Comparison of ENCODE assay signal across 24 cellular contexts in genomic region chr12:12206776-12207388, GRCh38.
"Had no signal": no experiment of that assay in that cellular context is flagged by ENCODE, and none has a peak within 500 bp of the region (broad histone marks: within the 10 kb centered on the region; RNA-seq: fewer than 3 reads in every experiment).

No MANE protein-coding gene starts in this region.

- H3K9me3 Mint-ChIP-seq: natural killer cell; stimulated activated effector memory CD8-positive, alpha-beta T cell treated with anti-CD3 and anti-CD28 coated beads, Interleukin-12 subunit alpha, Interleukin-12 subunit beta, amount 100 ng/mL, for 72 hours; stimulated activated naive CD8-positive, alpha-beta T cell treated with anti-CD3 and anti-CD28 coated beads, Interleukin-15, Interleukin-2, amounts not matched to agents 100 ng/mL and 50 ng/mL, for 24 hours; type B pancreatic cell had no signal

- H3K36me3 ChIP-seq: neutrophil, right atrium auricular region, uterus had no signal

- H3K27me3 Mint-ChIP-seq: naive B cell, type B pancreatic cell had no signal

- H3K4me3 Mint-ChIP-seq: mesothelial cell of epicardium; naive B cell; natural killer cell; nephron progenitor cell; neural progenitor cell; stimulated activated effector memory CD8-positive, alpha-beta T cell treated with anti-CD3 and anti-CD28 coated beads, Interleukin-12 subunit alpha, Interleukin-12 subunit beta, amount 100 ng/mL, for 72 hours; stimulated activated naive CD8-positive, alpha-beta T cell treated with anti-CD3 and anti-CD28 coated beads, Interleukin-15, Interleukin-2, amounts not matched to agents 100 ng/mL and 50 ng/mL, for 24 hours; type B pancreatic cell had no signal

- H3K4me2 ChIP-seq: hepatocyte, neural progenitor cell had no signal

- H2AFZ ChIP-seq: hepatocyte, neural progenitor cell, parathyroid adenoma had no signal

- DNase-seq: islet precursor cell; mesendoderm; naive B cell; natural killer cell; nephron progenitor cell; occipital lobe; stimulated activated CD4-positive, alpha-beta T cell treated with anti-CD3 and anti-CD28 coated beads, Interleukin-4, amount 100 ng/mL, for 24 hours; stimulated activated naive CD4-positive, alpha-beta T cell; uterus had no signal

- H3K4me1 ChIP-seq: right atrium auricular region, suprapubic skin, uterus had no signal

- H3K9ac ChIP-seq: neural progenitor cell, parathyroid adenoma had no signal

- H3K36me3 Mint-ChIP-seq: naive B cell; natural killer cell; stimulated activated effector memory CD8-positive, alpha-beta T cell treated with anti-CD3 and anti-CD28 coated beads, Interleukin-12 subunit alpha, Interleukin-12 subunit beta, amount 100 ng/mL, for 72 hours had no signal

- H3K4me3 ChIP-seq: hepatocyte, lung, neural progenitor cell, right atrium auricular region, skin epidermis, suprapubic skin, thoracic aorta, tibial nerve, uterus had no signal

- H3K9me3 ChIP-seq: neutrophil, right atrium auricular region, suprapubic skin, thoracic aorta, tibial nerve, uterus had no signal

- H3K27ac ChIP-seq: hepatocyte, neural progenitor cell, neutrophil, parathyroid adenoma, right atrium auricular region, skin epidermis, suprapubic skin, thoracic aorta, tibial nerve, uterus had no signal

- H3K27ac Mint-ChIP-seq: mesothelial cell of epicardium; naive B cell; natural killer cell; nephron progenitor cell; neural progenitor cell; stimulated activated effector memory CD8-positive, alpha-beta T cell treated with anti-CD3 and anti-CD28 coated beads, Interleukin-12 subunit alpha, Interleukin-12 subunit beta, amount 100 ng/mL, for 72 hours; stimulated activated naive CD8-positive, alpha-beta T cell treated with anti-CD3 and anti-CD28 coated beads, Interleukin-15, Interleukin-2, amounts not matched to agents 100 ng/mL and 50 ng/mL, for 24 hours; type B pancreatic cell had no signal

- H3K27me3 ChIP-seq: hepatocyte, neural progenitor cell, neutrophil, right atrium auricular region, suprapubic skin, tibial nerve, uterus had no signal

- H3K4me1 Mint-ChIP-seq: naive B cell, nephron progenitor cell, neural progenitor cell had no signal

- ATAC-seq: natural killer cell; sciatic nerve; stimulated activated effector memory CD8-positive, alpha-beta T cell treated with anti-CD3 and anti-CD28 coated beads, Interleukin-12 subunit alpha, Interleukin-12 subunit beta, amount 100 ng/mL, for 72 hours had no signal
